Comparison of ENCODE assay signal across 17 cellular contexts in the genomic region with DNA sequence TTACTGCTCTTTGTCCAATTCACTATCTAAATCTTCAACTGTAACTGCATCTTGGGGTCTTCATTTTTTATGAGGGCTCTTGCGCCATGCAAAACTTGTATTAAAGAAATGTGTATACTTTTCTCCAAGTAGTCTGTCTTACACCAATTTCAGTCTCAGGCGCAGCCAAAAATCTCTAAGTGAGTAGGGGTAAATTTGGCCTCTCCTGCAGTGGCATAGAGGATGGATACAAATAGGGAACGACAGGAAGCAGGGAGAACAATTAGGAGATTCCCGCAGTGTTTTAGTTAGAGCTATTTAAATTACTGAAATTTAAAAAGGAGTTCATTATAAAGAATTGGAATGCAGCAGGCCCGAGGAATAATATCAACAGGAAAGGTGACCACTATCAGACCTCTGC. TPM values are rescaled to one million over a fixed set of nuclear protein-coding genes. Genes with fewer than 3 reads are reported as not detected.
A peak's percentile ranks its signal among the peaks of the same experiment; 100 is the strongest.
DNase-seq lines count a peak whose midpoint lies in the region; ATAC-seq and TF ChIP-seq lines count a peak whose summit lies in the region.
"Had no signal": no experiment of that assay in that cellular context is flagged by ENCODE, and none has a peak within 500 bp of the region (broad histone marks: within the 10 kb centered on the region; RNA-seq: fewer than 3 reads in every experiment).

No MANE protein-coding gene starts in this region.

- TF ChIP-seq CTCF in endodermal cell (conservative IDR thresholded peaks at IDR 0.05) = no peak

- H3K27me3 ChIP-seq in HUES64 (ENCODE audit: insufficient read depth, low read length) (no peaks in the 10 kb centered on the region), endodermal cell (ENCODE audit: control insufficient read depth, insufficient read depth, low read length, poor library complexity, severe bottlenecking) (no peaks in the 10 kb centered on the region), neuronal stem cell (ENCODE audit: control insufficient read depth in 3 of 3, insufficient read depth in 3 of 3, low read depth in 1 of 3, low read length in 3 of 3) (peaks cover 0 to 7% (median 0%) of the 10 kb centered on the region in 3 experiments)
- H3K27me3 ChIP-seq: BLaER1 treated with 17β-estradiol and CSF1 and Interleukin-3, amounts not matched to agents 10 nM and 100 nM had no signal

- ATAC-seq in GM18870 (IDR thresholded peaks at IDR 0.05; ENCODE audit: unreplicated experiment) = no peak

- H4K8ac ChIP-seq in neuronal stem cell (ENCODE audit: low read depth, low read length) = no peak overlapping the region

- H3K4me1 Mint-ChIP-seq in endodermal cell = peaks cover 10% of the 10 kb centered on the region

- in situ Hi-C loops in G401 (cut with HindIII; ENCODE audit: low sequenced_read_pairs) = no loop called here

- H3K36me3 ChIP-seq in HUES64 (ENCODE audit: insufficient read depth, low read length) (no peaks in the 10 kb centered on the region), endodermal cell (ENCODE audit: control insufficient read depth, insufficient read depth, low read length) (no peaks in the 10 kb centered on the region), neuronal stem cell (replicated peaks in 1 of 2; ENCODE audit: control insufficient read depth in 2 of 2, insufficient read depth in 2 of 2, low read length in 2 of 2) (no peaks in the 10 kb centered on the region)
- H3K36me3 ChIP-seq: BLaER1 treated with 17β-estradiol and CSF1 and Interleukin-3, amounts not matched to agents 10 nM and 100 nM had no signal

- H3K9me3 ChIP-seq in HUES64 (ENCODE audit: insufficient read depth, low read depth, low read length) (peaks cover 15% of the 10 kb centered on the region), endodermal cell (ENCODE audit: control insufficient read depth, low read length) (peaks cover 26% of the 10 kb centered on the region), neuronal stem cell (replicated peaks in 1 of 2; ENCODE audit: control insufficient read depth in 2 of 2, insufficient read depth in 1 of 2, low read depth in 1 of 2, low read length in 2 of 2) (peaks cover 0 to 3% of the 10 kb centered on the region in 2 donors)
- H3K9me3 ChIP-seq: A549 had no signal

- no peaks in the 10 kb centered on the region for H3K79me1 ChIP-seq in neuronal stem cell (ENCODE audit: low read depth, low read length)

- H2BK15ac ChIP-seq in neuronal stem cell (ENCODE audit: low read length) = no peak overlapping the region

- H3K27ac Mint-ChIP-seq in endodermal cell = no peak overlapping the region
- H3K27ac Mint-ChIP-seq: IgD-negative memory B cell had no signal

- no peak overlapping the region for H2BK120ac ChIP-seq in neuronal stem cell (ENCODE audit: low read depth, low read length)

- H3K23ac ChIP-seq in neuronal stem cell (ENCODE audit: low read depth, low read length, poor library complexity) = no peak overlapping the region

- H3K4me3 ChIP-seq in HUES64 (ENCODE audit: low read length) = peak overlapping the region; percentile 23; the same call in 1 of the 2 replicates
- no peak overlapping the region for H3K4me3 ChIP-seq in endodermal cell (ENCODE audit: low read length)
- H3K4me3 ChIP-seq in neuronal stem cell (ENCODE audit: low read length in 2 of 2) = no peak overlapping the region
- H3K4me3 ChIP-seq: A549; BLaER1 treated with 17β-estradiol and CSF1 and Interleukin-3, amounts not matched to agents 10 nM and 100 nM; PC-9 had no signal

- DNase-seq in G401 (ENCODE audit: low spot score) (peak; percentile 59), endodermal cell (no peak), neuronal stem cell (ENCODE audit: low spot score) (peak; percentile 3), COLO829 (ENCODE audit: low spot score) (no peak), COR-L47 (lab: John Stamatoyannopoulos, UW) (no peak)
- DNase-seq: DMS 273 treated with DMSO at 0.1 percent for 48 hours, Kasumi-1, MM.1S, NCI-H1092 treated with DMSO at 0.1 percent for 48 hours, NCI-H2081 treated with DMSO at 0.1 percent for 48 hours, NCI-H524, PC-9 had no signal

- H3K27me3 Mint-ChIP-seq in endodermal cell (ENCODE audit: insufficient read depth) = no peaks in the 10 kb centered on the region
- H3K27me3 Mint-ChIP-seq: IgD-negative memory B cell had no signal

- H3K9ac ChIP-seq in HUES64 (ENCODE audit: low read depth, low read length) (peak overlapping the region; percentile 30; the same call in 1 of the 2 replicates), endodermal cell (ENCODE audit: extremely low read depth, low read length, poor library complexity, severe bottlenecking) (no peak overlapping the region), neuronal stem cell (ENCODE audit: low read depth, low read length, poor library complexity) (no peak overlapping the region)
- H3K9ac ChIP-seq: BLaER1 treated with 17β-estradiol and CSF1 and Interleukin-3, amounts not matched to agents 10 nM and 100 nM had no signal

- H3K4me3 Mint-ChIP-seq in endodermal cell = no peak overlapping the region
- H3K4me3 Mint-ChIP-seq: IgD-negative memory B cell had no signal

- H3K9me3 Mint-ChIP-seq in endodermal cell = peaks cover 12% of the 10 kb centered on the region
- H3K9me3 Mint-ChIP-seq: IgD-negative memory B cell had no signal

- H3K18ac ChIP-seq in neuronal stem cell (ENCODE audit: low read length) = no peak overlapping the region

- H2AK5ac ChIP-seq in neuronal stem cell (ENCODE audit: low read depth, low read length) = no peak overlapping the region

- H3K4me1 ChIP-seq in HUES64 (ENCODE audit: insufficient read depth, low read length) (peaks cover 24% of the 10 kb centered on the region), endodermal cell (ENCODE audit: control insufficient read depth, insufficient read depth, low read length) (peaks cover 5% of the 10 kb centered on the region), neuronal stem cell (ENCODE audit: control insufficient read depth in 2 of 2, insufficient read depth in 1 of 2, low read depth in 1 of 2, low read length in 2 of 2) (peaks cover 1 to 7% of the 10 kb centered on the region in 2 donors)
- H3K4me1 ChIP-seq: A549 had no signal

- H3K14ac ChIP-seq in neuronal stem cell (ENCODE audit: low read length) = no peak overlapping the region

- whole genome bisulfite sequencing in HUES64 = 34% methylated on average over 4 of the region's 5 CpGs
- 43 to 46% methylated on average over 4 to 5 of the region's 5 CpGs for WGBS in endodermal cell (ENCODE audit: insufficient coverage in 1 of 2, insufficient read length in 1 of 2), 2 experiments
- WGBS in neuronal stem cell (ENCODE audit: extremely low coverage in 2 of 2, insufficient read length in 2 of 2, insufficient replicate concordance in 1 of 2), 2 donors = no CpG with 5 or more reads among the region's 5 CpGs

- H2AFZ ChIP-seq in neuronal stem cell (ENCODE audit: low read length) = peak overlapping the region; percentile 27
- H2AFZ ChIP-seq: PC-9 had no signal

- H2BK5ac ChIP-seq in neuronal stem cell (ENCODE audit: low read length) = no peak overlapping the region

- H3K27ac ChIP-seq in HUES64 (ENCODE audit: low read depth, low read length) (peak overlapping the region; percentile 89), endodermal cell (ENCODE audit: low read depth, low read length) (peak overlapping the region; percentile 73), neuronal stem cell (replicated peaks; ENCODE audit: low read length) (no peak overlapping the region)
- H3K27ac ChIP-seq: A549; BLaER1 treated with 17β-estradiol and CSF1 and Interleukin-3, amounts not matched to agents 10 nM and 100 nM; PC-9 had no signal

- no peak overlapping the region for H2BK12ac ChIP-seq in neuronal stem cell (ENCODE audit: low read length)

- no peak overlapping the region for H4K91ac ChIP-seq in neuronal stem cell (ENCODE audit: low read depth, low read length, poor library complexity)

- H3K4ac ChIP-seq in neuronal stem cell (ENCODE audit: low read length) = no peak overlapping the region

- no peaks in the 10 kb centered on the region for H3K36me3 Mint-ChIP-seq in endodermal cell (ENCODE audit: low read depth)
- H3K36me3 Mint-ChIP-seq: IgD-negative memory B cell had no signal

- no peak overlapping the region for H3K4me2 ChIP-seq in neuronal stem cell (ENCODE audit: insufficient read depth, low read length, poor library complexity, severe bottlenecking)
- H3K4me2 ChIP-seq: A549, PC-9 had no signal

RNA-seq across cellular contexts. Expression of gene DMP1, which starts 30.2 kb away (rescaled TPM):
- not detected in 2 replicates for total RNA-seq in G401 (2014; rRNA removed; shearing (Covaris generic))
- polyA plus RNA-seq in HUES64 (2013, experiment 1 of 2) = 0.10 TPM
- not detected for polyA plus RNA-seq in HUES64 (2013, experiment 2 of 2)
- under 1 TPM in 1 of 2 donors, not detected in 1; 0.09 TPM for total RNA-seq in endodermal cell
- polyA plus RNA-seq in endodermal cell (2013, experiment 1 of 2) = not detected
- polyA plus RNA-seq in endodermal cell (2013, experiment 2 of 2) = not detected
- 0.06 TPM for polyA plus RNA-seq in neuronal stem cell (2013, experiment 1 of 2)
- polyA plus RNA-seq in neuronal stem cell (2013, experiment 2 of 2) = 0.04 TPM
- total RNA-seq: PC-9 had no signal
- polyA plus RNA-seq: A549, IgD-negative memory B cell had no signal

Comparison
In these comparisons a context has a peak if more than half of its experiments do, and no peak if none do; other contexts are left out.
1. DNase-seq: peak in G401 (single experiment) and neuronal stem cell (single experiment); none in endodermal cell (single experiment), COLO829 (single experiment) and COR-L47 (single experiment).